1 cellular context compared by ENCODE assay signal in the genomic region with DNA sequence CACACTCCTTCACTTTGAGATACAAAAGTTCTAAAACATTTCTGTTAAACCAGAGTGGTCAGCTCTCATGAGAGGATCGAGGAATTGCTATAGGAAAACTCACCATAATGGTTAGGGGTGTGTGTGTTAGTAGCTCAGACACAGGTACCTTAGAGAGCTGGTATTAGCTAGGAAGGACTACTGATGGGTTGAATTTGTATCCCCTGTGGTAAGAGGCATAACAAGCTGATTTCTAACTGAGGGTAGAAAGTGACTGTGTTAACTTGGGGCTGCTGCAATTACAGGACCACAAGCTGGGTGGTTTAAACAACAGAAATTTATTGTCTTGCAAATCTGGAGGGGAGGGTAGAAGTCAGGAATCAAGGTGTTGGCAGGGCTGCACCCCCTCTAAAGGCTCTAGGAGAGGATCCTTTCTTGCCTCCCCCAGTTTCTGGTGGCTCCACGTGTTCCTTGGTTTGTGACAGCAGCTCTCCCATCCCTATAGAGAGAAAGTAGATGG.
TF ChIP-seq lines count a peak whose summit lies in the region.

No MANE protein-coding gene starts in this region.

TF ChIP-seq in A549, 52 proteins besides CTCF, POLR2A, EP300 and RAD21 (continued from another document):
- no peak for TF ChIP-seq HOXB13 (CRISPR knock-in tag; IDR thresholded peaks at IDR 0.05; ENCODE audit: low read depth)
- TF ChIP-seq, protein P1, sequence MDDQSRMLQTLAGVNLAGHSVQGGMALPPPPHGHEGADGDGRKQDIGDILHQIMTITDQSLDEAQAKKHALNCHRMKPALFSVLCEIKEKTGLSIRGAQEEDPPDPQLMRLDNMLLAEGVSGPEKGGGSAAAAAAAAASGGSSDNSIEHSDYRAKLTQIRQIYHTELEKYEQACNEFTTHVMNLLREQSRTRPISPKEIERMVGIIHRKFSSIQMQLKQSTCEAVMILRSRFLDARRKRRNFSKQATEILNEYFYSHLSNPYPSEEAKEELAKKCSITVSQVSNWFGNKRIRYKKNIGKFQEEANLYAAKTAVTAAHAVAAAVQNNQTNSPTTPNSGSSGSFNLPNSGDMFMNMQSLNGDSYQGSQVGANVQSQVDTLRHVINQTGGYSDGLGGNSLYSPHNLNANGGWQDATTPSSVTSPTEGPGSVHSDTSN (IDR thresholded peaks at IDR 0.05): no peak
- no peak for TF ChIP-seq POLR2AphosphoS2 (conservative IDR thresholded peaks at IDR 0.05; ENCODE audit: low read length)
- TF ChIP-seq, protein P2, sequence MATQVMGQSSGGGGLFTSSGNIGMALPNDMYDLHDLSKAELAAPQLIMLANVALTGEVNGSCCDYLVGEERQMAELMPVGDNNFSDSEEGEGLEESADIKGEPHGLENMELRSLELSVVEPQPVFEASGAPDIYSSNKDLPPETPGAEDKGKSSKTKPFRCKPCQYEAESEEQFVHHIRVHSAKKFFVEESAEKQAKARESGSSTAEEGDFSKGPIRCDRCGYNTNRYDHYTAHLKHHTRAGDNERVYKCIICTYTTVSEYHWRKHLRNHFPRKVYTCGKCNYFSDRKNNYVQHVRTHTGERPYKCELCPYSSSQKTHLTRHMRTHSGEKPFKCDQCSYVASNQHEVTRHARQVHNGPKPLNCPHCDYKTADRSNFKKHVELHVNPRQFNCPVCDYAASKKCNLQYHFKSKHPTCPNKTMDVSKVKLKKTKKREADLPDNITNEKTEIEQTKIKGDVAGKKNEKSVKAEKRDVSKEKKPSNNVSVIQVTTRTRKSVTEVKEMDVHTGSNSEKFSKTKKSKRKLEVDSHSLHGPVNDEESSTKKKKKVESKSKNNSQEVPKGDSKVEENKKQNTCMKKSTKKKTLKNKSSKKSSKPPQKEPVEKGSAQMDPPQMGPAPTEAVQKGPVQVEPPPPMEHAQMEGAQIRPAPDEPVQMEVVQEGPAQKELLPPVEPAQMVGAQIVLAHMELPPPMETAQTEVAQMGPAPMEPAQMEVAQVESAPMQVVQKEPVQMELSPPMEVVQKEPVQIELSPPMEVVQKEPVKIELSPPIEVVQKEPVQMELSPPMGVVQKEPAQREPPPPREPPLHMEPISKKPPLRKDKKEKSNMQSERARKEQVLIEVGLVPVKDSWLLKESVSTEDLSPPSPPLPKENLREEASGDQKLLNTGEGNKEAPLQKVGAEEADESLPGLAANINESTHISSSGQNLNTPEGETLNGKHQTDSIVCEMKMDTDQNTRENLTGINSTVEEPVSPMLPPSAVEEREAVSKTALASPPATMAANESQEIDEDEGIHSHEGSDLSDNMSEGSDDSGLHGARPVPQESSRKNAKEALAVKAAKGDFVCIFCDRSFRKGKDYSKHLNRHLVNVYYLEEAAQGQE (IDR thresholded peaks at IDR 0.05): no peak
- no peak for TF ChIP-seq ESRRA (IDR thresholded peaks at IDR 0.05; ENCODE audit: borderline replicate concordance, low read length)
- no peak for TF ChIP-seq ZC3H11A (IDR thresholded peaks at IDR 0.05)
- TF ChIP-seq, protein P3, sequence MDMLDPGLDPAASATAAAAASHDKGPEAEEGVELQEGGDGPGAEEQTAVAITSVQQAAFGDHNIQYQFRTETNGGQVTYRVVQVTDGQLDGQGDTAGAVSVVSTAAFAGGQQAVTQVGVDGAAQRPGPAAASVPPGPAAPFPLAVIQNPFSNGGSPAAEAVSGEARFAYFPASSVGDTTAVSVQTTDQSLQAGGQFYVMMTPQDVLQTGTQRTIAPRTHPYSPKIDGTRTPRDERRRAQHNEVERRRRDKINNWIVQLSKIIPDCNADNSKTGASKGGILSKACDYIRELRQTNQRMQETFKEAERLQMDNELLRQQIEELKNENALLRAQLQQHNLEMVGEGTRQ (IDR thresholded peaks at IDR 0.05): no peak
- no peak for TF ChIP-seq ZFP36 (IDR thresholded peaks at IDR 0.05; ENCODE audit: borderline replicate concordance, partially characterized antibody)
- no peak for TF ChIP-seq HOXA7 (CRISPR knock-in tag; IDR thresholded peaks at IDR 0.05)
- TF ChIP-seq TFCP2L1 (CRISPR knock-in tag; IDR thresholded peaks at IDR 0.05): no peak
- TF ChIP-seq ZSCAN20 (CRISPR knock-in tag; IDR thresholded peaks at IDR 0.05): no peak
- TF ChIP-seq CBX8 (IDR thresholded peaks at IDR 0.05): no peak
- no peak for TF ChIP-seq RARB (CRISPR knock-in tag; IDR thresholded peaks at IDR 0.05)
- TF ChIP-seq HEYL (CRISPR knock-in tag; IDR thresholded peaks at IDR 0.05): no peak
